In genomic region chr22:48318173-48318572, GRCh38 we compare ENCODE assay signal across 32 cellular contexts.
"Had no signal": no experiment of that assay in that cellular context is flagged by ENCODE, and none has a peak within 500 bp of the region (broad histone marks: within the 10 kb centered on the region; RNA-seq: fewer than 3 reads in every experiment).

No MANE protein-coding gene starts in this region.

- DNase-seq: activated CD4-positive, alpha-beta T cell treated with anti-CD3 and anti-CD28 coated beads for 36 hours; activated CD4-positive, alpha-beta T cell treated with anti-CD3 and anti-CD28 coated beads, Interleukin-2, amount 10 ng/mL, durations not matched to agents 7 days and 5 days; activated CD4-positive, alpha-beta T cell treated with anti-CD3 and anti-CD28 coated beads, Interleukin-2, amount 50 U/mL, for 48 hours; activated CD8-positive, alpha-beta T cell treated with anti-CD3 and anti-CD28 coated beads, Interleukin-2, amount 10 ng/mL, durations not matched to agents 7 days and 5 days; activated naive CD4-positive, alpha-beta T cell treated with anti-CD3 and anti-CD28 coated beads, Interleukin-2, amount 10 ng/mL, durations not matched to agents 7 days and 5 days; activated T-cell treated with anti-CD3 and anti-CD28 coated beads, Interleukin-2, amount 50 U/mL, for 24 hours; amygdala; Karpas-422; KBM-7; MG63; NCI-H1048; NCI-H1105 treated with DMSO at 0.1 percent for 48 hours; NCI-H1436; NCI-H1694; NCI-H1930; NCI-H2081 treated with DMSO at 0.1 percent for 48 hours; NCI-H226; NCI-H446 treated with DMSO at 0.1 percent for 48 hours; NCI-H524 treated with DMSO at 0.1 percent for 48 hours; RPMI8226; SW 1271; T-helper 1 cell; T-helper 2 cell; T-helper 9 cell had no signal

- H3K36me3 ChIP-seq: ascending aorta, cardiac muscle cell, MG63 had no signal

- H3K4me1 ChIP-seq: ascending aorta had no signal

- H3K4me3 Mint-ChIP-seq: activated CD4-positive, alpha-beta T cell treated with anti-CD3 and anti-CD28 coated beads for 36 hours; activated CD4-positive, alpha-beta T cell treated with anti-CD3 and anti-CD28 coated beads, Interleukin-2, amount 10 ng/mL, durations not matched to agents 7 days and 5 days; activated CD8-positive, alpha-beta T cell treated with anti-CD3 and anti-CD28 coated beads, Interleukin-2, amount 10 ng/mL, durations not matched to agents 7 days and 5 days; activated naive CD4-positive, alpha-beta T cell treated with anti-CD3 and anti-CD28 coated beads, Interleukin-2, amount 10 ng/mL, durations not matched to agents 7 days and 5 days; activated naive CD8-positive, alpha-beta T cell; activated T-cell treated with anti-CD3 and anti-CD28 coated beads, Interleukin-2, amount 50 U/mL, for 24 hours; central memory CD8-positive, alpha-beta T cell; IgD-negative memory B cell had no signal

- H3K9me3 ChIP-seq: ascending aorta, MG63 had no signal

- H3K27ac ChIP-seq: ascending aorta, cardiac muscle cell, VCaP had no signal

- H3K27me3 Mint-ChIP-seq: activated CD4-positive, alpha-beta T cell treated with anti-CD3 and anti-CD28 coated beads, Interleukin-2, amount 10 ng/mL, durations not matched to agents 7 days and 5 days; activated naive CD8-positive, alpha-beta T cell had no signal

- H3K27me3 ChIP-seq: ascending aorta, cardiac muscle cell, MG63 had no signal

- H3K36me3 Mint-ChIP-seq: activated naive CD4-positive, alpha-beta T cell treated with anti-CD3 and anti-CD28 coated beads, Interleukin-2, amount 10 ng/mL, durations not matched to agents 7 days and 5 days; activated naive CD8-positive, alpha-beta T cell; IgD-negative memory B cell had no signal

- H3K27ac Mint-ChIP-seq: activated CD4-positive, alpha-beta T cell treated with anti-CD3 and anti-CD28 coated beads for 36 hours; activated CD4-positive, alpha-beta T cell treated with anti-CD3 and anti-CD28 coated beads, Interleukin-2, amount 10 ng/mL, durations not matched to agents 7 days and 5 days; activated CD8-positive, alpha-beta T cell treated with anti-CD3 and anti-CD28 coated beads, Interleukin-2, amount 10 ng/mL, durations not matched to agents 7 days and 5 days; activated naive CD4-positive, alpha-beta T cell treated with anti-CD3 and anti-CD28 coated beads, Interleukin-2, amount 10 ng/mL, durations not matched to agents 7 days and 5 days; activated naive CD8-positive, alpha-beta T cell; activated T-cell treated with anti-CD3 and anti-CD28 coated beads, Interleukin-2, amount 50 U/mL, for 24 hours; activated T-helper 2 cell treated with anti-CD3 and anti-CD28 coated beads, Interferon-gamma antibody, Interleukin-2, Interleukin-4, amounts not matched to agents 10 μg/mL and 5 μg/mL and 100 μg/mL, durations not matched to agents 14 hours and 24 hours and 36 hours; IgD-negative memory B cell had no signal

- H3K4me1 Mint-ChIP-seq: activated CD4-positive, alpha-beta T cell treated with anti-CD3 and anti-CD28 coated beads for 36 hours; activated CD4-positive, alpha-beta T cell treated with anti-CD3 and anti-CD28 coated beads, Interleukin-2, amount 10 ng/mL, durations not matched to agents 7 days and 5 days; activated naive CD4-positive, alpha-beta T cell treated with anti-CD3 and anti-CD28 coated beads, Interleukin-2, amount 10 ng/mL, durations not matched to agents 7 days and 5 days; central memory CD8-positive, alpha-beta T cell; IgD-negative memory B cell had no signal

- H3K9me3 Mint-ChIP-seq: activated CD4-positive, alpha-beta T cell treated with anti-CD3 and anti-CD28 coated beads, Interleukin-2, amount 10 ng/mL, durations not matched to agents 7 days and 5 days; activated naive CD4-positive, alpha-beta T cell treated with anti-CD3 and anti-CD28 coated beads, Interleukin-2, amount 10 ng/mL, durations not matched to agents 7 days and 5 days; activated T-cell treated with anti-CD3 and anti-CD28 coated beads, Interleukin-2, amount 50 U/mL, for 24 hours; activated T-helper 2 cell treated with anti-CD3 and anti-CD28 coated beads, Interferon-gamma antibody, Interleukin-2, Interleukin-4, amounts not matched to agents 10 μg/mL and 5 μg/mL and 100 μg/mL, durations not matched to agents 14 hours and 24 hours and 36 hours; central memory CD8-positive, alpha-beta T cell had no signal

- ATAC-seq: activated CD4-positive, alpha-beta T cell treated with anti-CD3 and anti-CD28 coated beads for 36 hours; activated CD8-positive, alpha-beta T cell treated with anti-CD3 and anti-CD28 coated beads, Interleukin-2, amount 10 ng/mL, durations not matched to agents 7 days and 5 days; Panc1 had no signal

- H3K4me3 ChIP-seq: ascending aorta, cardiac muscle cell, MG63 had no signal
